11 cellular contexts compared by ENCODE assay signal in the genomic region with DNA sequence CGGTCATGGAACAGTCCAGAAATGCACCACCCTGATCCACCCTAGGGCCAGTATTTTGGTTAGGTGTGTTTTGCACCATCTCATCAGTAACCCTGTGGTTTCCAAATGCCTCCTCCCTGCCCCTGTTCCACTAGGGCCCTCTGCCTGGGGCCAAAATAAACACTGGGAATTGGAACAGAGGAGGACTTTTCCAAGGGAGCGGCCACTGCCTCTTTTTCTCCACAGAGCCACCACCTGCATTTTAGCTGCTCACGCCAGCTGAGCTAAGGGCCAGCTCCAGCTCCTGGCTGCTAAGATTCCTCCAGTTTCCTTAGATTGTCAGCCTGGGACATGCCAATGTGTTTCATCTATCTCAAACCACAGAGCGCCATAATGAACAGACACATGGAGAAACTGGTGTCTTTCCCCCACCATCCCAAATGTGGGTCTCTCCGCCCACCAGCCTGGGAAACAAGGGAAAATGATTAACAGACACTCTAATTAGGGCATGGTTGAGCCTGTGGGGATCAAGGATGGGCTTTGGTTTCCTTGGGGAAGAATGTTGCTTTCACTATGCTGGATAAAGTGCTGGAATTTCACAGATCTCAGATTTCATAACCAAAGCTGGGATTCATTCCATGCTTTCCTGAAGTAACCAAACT. TPM values are rescaled to one million over a fixed set of nuclear protein-coding genes. Genes with fewer than 3 reads are reported as not detected.
A peak's percentile ranks its signal among the peaks of the same experiment; 100 is the strongest.
DNase-seq lines count a peak whose midpoint lies in the region; ATAC-seq and TF ChIP-seq lines count a peak whose summit lies in the region.
"Had no signal": no experiment of that assay in that cellular context is flagged by ENCODE, and none has a peak within 500 bp of the region (broad histone marks: within the 10 kb centered on the region; RNA-seq: fewer than 3 reads in every experiment).

No MANE protein-coding gene starts in this region.

- TF ChIP-seq CTCF in astrocyte of the cerebellum (IDR thresholded peaks at IDR 0.05; ENCODE audit: low read depth, low read length, missing control alignments), result no peak
- TF ChIP-seq CTCF in sigmoid colon (IDR thresholded peaks at IDR 0.05), result no peak
- no peak for TF ChIP-seq CTCF in A673 (conservative IDR thresholded peaks at IDR 0.05; ENCODE audit: low read depth, low read length)

- TF ChIP-seq EP300 in sigmoid colon (IDR thresholded peaks at IDR 0.05), result no peak

- peaks cover 0 to 43% (median 34%) of the 10 kb centered on the region in 4 donors for H3K4me1 ChIP-seq in sigmoid colon
- no peaks in the 10 kb centered on the region for H3K4me1 ChIP-seq in A673 (ENCODE audit: insufficient read depth, low read length, poor library complexity, severe bottlenecking)

- H3K27me3 ChIP-seq in sigmoid colon (no peaks in the 10 kb centered on the region), A673 (replicated peaks; ENCODE audit: insufficient read depth, low read depth, low read length, poor library complexity) (no peaks in the 10 kb centered on the region)

- H3K9me3 ChIP-seq in sigmoid colon, result no peaks in the 10 kb centered on the region
- H3K9me3 ChIP-seq in A673 (ENCODE audit: low read depth, low read length, poor library complexity, severe bottlenecking), result no peaks in the 10 kb centered on the region

- no peak overlapping the region for H3K4me3 ChIP-seq in astrocyte of the cerebellum (ENCODE audit: low read depth, low read length)
- H3K4me3 ChIP-seq in sigmoid colon, result no peak overlapping the region
- H3K4me3 ChIP-seq in A673 (ENCODE audit: low read depth, low read length, poor library complexity, severe bottlenecking), result no peak overlapping the region

- CTCF ChIA-PET in A673 (lab: Charles Lee), result interaction anchor here (0.6 kb wide), 1 partner anchor 379 kb away, joined by 3 read pairs; no protein-coding TSS in a partner anchor

- in situ Hi-C loops in astrocyte of the cerebellum (cut with HindIII; ENCODE audit: low sequenced_read_pairs), result no loop called here

- DNase-seq in EL, result peak; percentile 24
- DNase-seq in astrocyte of the cerebellum (ENCODE audit: low read depth), result peak; percentile 52
- no peak for DNase-seq in left cardiac atrium
- no peak for DNase-seq in sigmoid colon
- DNase-seq in T-helper 1 cell, result no peak
- no peak for DNase-seq in A673 (ENCODE audit: low spot score)
- DNase-seq in activated gamma-delta T cell treated with Interleukin-2 at 50 U/mL for 16 hours, result no peak
- DNase-seq: activated CD4-positive, alpha-beta memory T cell treated with anti-CD3 and anti-CD28 coated beads for 36 hours; activated naive CD8-positive, alpha-beta T cell treated with anti-CD3 and anti-CD28 coated beads, Interleukin-2, amount 10 ng/mL, durations not matched to agents 7 days and 5 days; NCI-H446 had no signal

- BruUV-seq in A673 (replicated peaks; lab: Mats Ljungman, UMichigan), result no TSS peak

- H3K36me3 ChIP-seq in sigmoid colon, result no peaks in the 10 kb centered on the region
- no peaks in the 10 kb centered on the region for H3K36me3 ChIP-seq in A673 (ENCODE audit: insufficient read depth, low read length, poor library complexity, severe bottlenecking)

- WGBS in sigmoid colon, 2 donors, result 45 to 73% methylated on average over 5 of the region's 5 CpGs

- H3K27ac ChIP-seq in sigmoid colon (peak overlapping the region in 3 of 4 donors; percentile 5 to 70 (median 61)), A673 (ENCODE audit: low read depth, low read length, poor library complexity, severe bottlenecking) (no peak overlapping the region)

- ATAC-seq in left cardiac atrium (peak; percentile 23 to 28), GM19463 (IDR thresholded peaks at IDR 0.05; ENCODE audit: unreplicated experiment) (no peak)

- no peak for TF ChIP-seq POLR2A in sigmoid colon (IDR thresholded peaks at IDR 0.05)

- intact Hi-C loops in left cardiac atrium (cut with DNase I), result loop anchor here in 1 of 2 donors (10.0 kb wide), 1 partner anchor 69 kb away; no protein-coding TSS in a partner anchor
- intact Hi-C loops in sigmoid colon (cut with DNase I), result no loop called here
- intact Hi-C loops in A673 (cut with micrococcal nuclease; ENCODE audit: unreplicated experiment), result no loop called here

- POLR2A ChIA-PET in A673 (lab: Charles Lee; ENCODE audit: low non-redundant PET), result no interaction called here

RNA-seq across cellular contexts. Expression of a gene that starts 52.2 kb away (rescaled TPM):
- total RNA-seq in left cardiac atrium (10 to 100 TPM; 17.1 to 19.1 TPM), sigmoid colon (10 to 100 TPM; 13.2 to 23.5 (median 17.1) TPM), A673 (2021) (11.9 and 17.8 TPM in 2 replicates)
- polyA plus RNA-seq in sigmoid colon, result 10 to 100 TPM; 26.5 to 52.0 (median 48.0) TPM

Comparison
In these comparisons a context has a peak if more than half of its experiments do, and no peak if none do; other contexts are left out.
1. DNase-seq: peak in EL (single experiment) and astrocyte of the cerebellum (single experiment); none in left cardiac atrium (single experiment), sigmoid colon (single experiment), T-helper 1 cell (0 of 5), A673 (single experiment) and activated gamma-delta T cell treated with Interleukin-2 at 50 U/mL for 16 hours (single experiment).